ENCODE assay signal across 1 cellular context in genomic region chr2:40896358-40896757, GRCh38.
TF ChIP-seq lines count a peak whose summit lies in the region.

No MANE protein-coding gene starts in this region.

TF ChIP-seq in SK-N-SH, 30 proteins besides CTCF, POLR2A, EP300 and RAD21 (continued from another document):
- TF ChIP-seq, protein P1, sequence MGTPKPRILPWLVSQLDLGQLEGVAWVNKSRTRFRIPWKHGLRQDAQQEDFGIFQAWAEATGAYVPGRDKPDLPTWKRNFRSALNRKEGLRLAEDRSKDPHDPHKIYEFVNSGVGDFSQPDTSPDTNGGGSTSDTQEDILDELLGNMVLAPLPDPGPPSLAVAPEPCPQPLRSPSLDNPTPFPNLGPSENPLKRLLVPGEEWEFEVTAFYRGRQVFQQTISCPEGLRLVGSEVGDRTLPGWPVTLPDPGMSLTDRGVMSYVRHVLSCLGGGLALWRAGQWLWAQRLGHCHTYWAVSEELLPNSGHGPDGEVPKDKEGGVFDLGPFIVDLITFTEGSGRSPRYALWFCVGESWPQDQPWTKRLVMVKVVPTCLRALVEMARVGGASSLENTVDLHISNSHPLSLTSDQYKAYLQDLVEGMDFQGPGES (IDR thresholded peaks at IDR 0.05; ENCODE audit: low read depth, low read length) = no peak
- TF ChIP-seq NRF1 (IDR thresholded peaks at IDR 0.05; ENCODE audit: low read depth, low read length) (no peak), MXI1 (IDR thresholded peaks at IDR 0.05; ENCODE audit: low read depth, low read length) (no peak; the same call in 1 of the 2 replicates), ELF1 (IDR thresholded peaks at IDR 0.05) (no peak), EZH2phosphoT487 (IDR thresholded peaks at IDR 0.05; ENCODE audit: borderline replicate concordance, low read depth) (no peak)
